Comparison of ENCODE assay signal across 14 cellular contexts in the genomic region with DNA sequence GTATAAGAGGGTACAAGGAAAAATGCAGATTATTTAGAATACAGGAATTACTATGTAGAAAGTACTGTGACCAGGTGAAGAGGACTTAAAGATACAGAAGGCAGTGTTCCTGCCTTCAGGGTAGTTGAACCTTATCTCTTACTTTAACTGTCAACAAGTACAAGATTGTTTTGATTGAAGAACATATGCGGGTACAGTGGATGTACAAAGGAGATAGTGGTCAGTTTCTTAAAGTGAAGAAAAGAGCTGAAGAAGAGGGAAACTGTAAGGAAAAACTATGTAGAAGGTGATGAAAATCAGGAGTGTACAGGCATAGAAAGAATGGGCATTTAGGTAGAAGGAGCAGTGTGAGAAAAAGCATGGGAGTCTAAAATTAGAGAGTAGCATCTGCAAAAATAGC. TPM values are rescaled to one million over a fixed set of nuclear protein-coding genes. Genes with fewer than 3 reads are reported as not detected.
A peak's percentile ranks its signal among the peaks of the same experiment; 100 is the strongest.
DNase-seq lines count a peak whose midpoint lies in the region; ATAC-seq and TF ChIP-seq lines count a peak whose summit lies in the region.
"Had no signal": no experiment of that assay in that cellular context is flagged by ENCODE, and none has a peak within 500 bp of the region (broad histone marks: within the 10 kb centered on the region; RNA-seq: fewer than 3 reads in every experiment).

No MANE protein-coding gene starts in this region.

- POLR2A ChIA-PET in activated CD4-positive, alpha-beta T cell treated with anti-CD3 and anti-CD28 coated beads for 36 hours (lab: Charles Lee): no interaction called here
- POLR2A ChIA-PET in OCI-LY7 (lab: Charles Lee): no interaction called here

- H2AFZ ChIP-seq in OCI-LY7 (ENCODE audit: low read length): no peak overlapping the region
- H2AFZ ChIP-seq in mammary epithelial cell (ENCODE audit: low read depth, low read length): no peak overlapping the region
- H2AFZ ChIP-seq in parathyroid adenoma: no peak overlapping the region

- WGBS in mammary epithelial cell (ENCODE audit: low coverage, missing lambda C conversion rate): 50% methylated on average over 1 of the region's 1 CpG

- no peaks in the 10 kb centered on the region for H3K9me2 ChIP-seq in OCI-LY7 (ENCODE audit: insufficient read depth, low read length)

- H3K27me3 ChIP-seq in mammary epithelial cell (ENCODE audit: insufficient read depth, low read length) (no peaks in the 10 kb centered on the region), parathyroid adenoma (ENCODE audit: control insufficient read depth, insufficient read depth, low read length) (no peaks in the 10 kb centered on the region)
- H3K27me3 ChIP-seq: heart right ventricle had no signal

- dilution Hi-C loops in mammary epithelial cell (cut with HindIII; ENCODE audit: low sequenced_read_pairs): loop anchor here (5.0 kb wide), 1 partner anchor 50 kb away; no protein-coding TSS in a partner anchor

- intact Hi-C loops in activated CD4-positive, alpha-beta T cell treated with anti-CD3 and anti-CD28 coated beads, Interleukin-2, amount 10 ng/mL, durations not matched to agents 24 days and 14 days (cut with micrococcal nuclease): loop anchor here (5.0 to 10.0 kb wide), 4 partner anchors 40 to 1047 kb away; a partner anchor contains a TSS
- intact Hi-C loops in activated CD4-positive, alpha-beta T cell treated with anti-CD3 and anti-CD28 coated beads for 36 hours (cut with DNase I, micrococcal nuclease): loop anchor here (5.0 to 10.0 kb wide), 6 partner anchors 40 to 1050 kb away; a partner anchor contains a TSS
- intact Hi-C loops in OCI-LY7 (cut with micrococcal nuclease; ENCODE audit: unreplicated experiment): loop anchor here (2.0 to 10.0 kb wide), 3 partner anchors 39 to 435 kb away; a partner anchor contains a TSS
- intact Hi-C loops in mammary epithelial cell (cut with micrococcal nuclease): loop anchor here (5.0 kb wide), 1 partner anchor 40 kb away; no protein-coding TSS in a partner anchor

- H3K4me3 ChIP-seq in OCI-LY7 (ENCODE audit: low read depth, low read length, poor library complexity, severe bottlenecking): peak overlapping the region; percentile 99
- no peak overlapping the region for H3K4me3 ChIP-seq in mammary epithelial cell (replicated peaks in 1 of 3; ENCODE audit: insufficient read depth in 1 of 3, low read depth in 2 of 3, low read length in 3 of 3)
- H3K4me3 ChIP-seq in parathyroid adenoma (ENCODE audit: low read depth, low read length): peak overlapping the region; percentile 92
- H3K4me3 ChIP-seq: A549 had no signal

- H3K4me2 ChIP-seq in OCI-LY7 (ENCODE audit: low read length) (peak overlapping the region; percentile 86), mammary epithelial cell (ENCODE audit: insufficient read depth, low read depth, low read length) (peak overlapping the region; percentile 89), parathyroid adenoma (ENCODE audit: low read length) (peak overlapping the region; percentile 75)

- H3K9ac ChIP-seq in mammary epithelial cell (ENCODE audit: insufficient read depth, low read length): no peak overlapping the region
- H3K9ac ChIP-seq in parathyroid adenoma: no peak overlapping the region

- BruUV-seq in OCI-LY7 (replicated peaks; lab: Mats Ljungman, UMichigan): no TSS peak
- no TSS peak for BruUV-seq in mammary epithelial cell (replicated peaks; lab: Mats Ljungman, UMichigan)

- H3K4me1 Mint-ChIP-seq in activated CD4-positive, alpha-beta T cell treated with anti-CD3 and anti-CD28 coated beads, Interleukin-2, amount 10 ng/mL, durations not matched to agents 24 days and 14 days: peaks cover 25% of the 10 kb centered on the region
- peaks cover 21% of the 10 kb centered on the region for H3K4me1 Mint-ChIP-seq in activated CD4-positive, alpha-beta T cell treated with anti-CD3 and anti-CD28 coated beads for 36 hours

- H3K9me3 ChIP-seq in OCI-LY7 (ENCODE audit: low read length): no peaks in the 10 kb centered on the region
- no peaks in the 10 kb centered on the region for H3K9me3 ChIP-seq in mammary epithelial cell (replicated peaks; ENCODE audit: insufficient read depth, low read length)
- no peaks in the 10 kb centered on the region for H3K9me3 ChIP-seq in parathyroid adenoma (ENCODE audit: control insufficient read depth, low read length)
- H3K9me3 ChIP-seq: A549, heart right ventricle had no signal

- peaks cover 16% of the 10 kb centered on the region for H3K36me3 Mint-ChIP-seq in activated CD4-positive, alpha-beta T cell treated with anti-CD3 and anti-CD28 coated beads, Interleukin-2, amount 10 ng/mL, durations not matched to agents 24 days and 14 days (ENCODE audit: low read depth)
- peaks cover 26% of the 10 kb centered on the region for H3K36me3 Mint-ChIP-seq in activated CD4-positive, alpha-beta T cell treated with anti-CD3 and anti-CD28 coated beads for 36 hours (ENCODE audit: low read depth)

- peak overlapping the region; percentile 83 for H3K4me3 Mint-ChIP-seq in activated CD4-positive, alpha-beta T cell treated with anti-CD3 and anti-CD28 coated beads, Interleukin-2, amount 10 ng/mL, durations not matched to agents 24 days and 14 days
- H3K4me3 Mint-ChIP-seq in activated CD4-positive, alpha-beta T cell treated with anti-CD3 and anti-CD28 coated beads for 36 hours: no peak overlapping the region

- in situ Hi-C loops in mammary epithelial cell (cut with MboI; ENCODE audit: low sequenced_read_pairs in 2 of 2): loop anchor here in 1 of 2 donors (25.0 kb wide), 1 partner anchor 115 kb away; no protein-coding TSS in a partner anchor

- peaks cover 47% of the 10 kb centered on the region for H3K36me3 ChIP-seq in OCI-LY7 (ENCODE audit: insufficient read depth, low read length)
- H3K36me3 ChIP-seq in mammary epithelial cell (ENCODE audit: insufficient read depth, low read length): no peaks in the 10 kb centered on the region
- H3K36me3 ChIP-seq in parathyroid adenoma (ENCODE audit: control insufficient read depth, insufficient read depth, low read length): no peaks in the 10 kb centered on the region

- peaks cover under 1% of the 10 kb centered on the region for H3K9me3 Mint-ChIP-seq in activated CD4-positive, alpha-beta T cell treated with anti-CD3 and anti-CD28 coated beads, Interleukin-2, amount 10 ng/mL, durations not matched to agents 24 days and 14 days
- H3K9me3 Mint-ChIP-seq in activated CD4-positive, alpha-beta T cell treated with anti-CD3 and anti-CD28 coated beads for 36 hours (ENCODE audit: low read depth): no peaks in the 10 kb centered on the region
- H3K9me3 Mint-ChIP-seq: neural crest cell had no signal

- ATAC-seq in activated CD4-positive, alpha-beta T cell treated with anti-CD3 and anti-CD28 coated beads for 36 hours: no peak
- ATAC-seq in GM19328 (IDR thresholded peaks at IDR 0.05; ENCODE audit: unreplicated experiment): no peak
- ATAC-seq: A549, heart right ventricle, left lobe of liver had no signal

- peaks cover 6% of the 10 kb centered on the region for H3K27me3 Mint-ChIP-seq in activated CD4-positive, alpha-beta T cell treated with anti-CD3 and anti-CD28 coated beads, Interleukin-2, amount 10 ng/mL, durations not matched to agents 24 days and 14 days
- H3K27me3 Mint-ChIP-seq in activated CD4-positive, alpha-beta T cell treated with anti-CD3 and anti-CD28 coated beads for 36 hours: peaks cover 3% of the 10 kb centered on the region

- peak overlapping the region; percentile 85 for H3K27ac ChIP-seq in OCI-LY7 (ENCODE audit: low read depth, low read length, poor library complexity, severe bottlenecking)
- no peak overlapping the region for H3K27ac ChIP-seq in mammary epithelial cell (ENCODE audit: insufficient read depth, low read depth, low read length)
- peak overlapping the region; percentile 85 for H3K27ac ChIP-seq in parathyroid adenoma

- H3K4me1 ChIP-seq in OCI-LY7 (ENCODE audit: insufficient read depth, low read length, poor library complexity, severe bottlenecking) (peaks cover 54% of the 10 kb centered on the region), mammary epithelial cell (ENCODE audit: insufficient read depth, low read length) (peaks cover 13% of the 10 kb centered on the region), parathyroid adenoma (peaks cover 12% of the 10 kb centered on the region)

- H3K27ac Mint-ChIP-seq in activated CD4-positive, alpha-beta T cell treated with anti-CD3 and anti-CD28 coated beads, Interleukin-2, amount 10 ng/mL, durations not matched to agents 24 days and 14 days: peak overlapping the region; percentile 1
- no peak overlapping the region for H3K27ac Mint-ChIP-seq in activated CD4-positive, alpha-beta T cell treated with anti-CD3 and anti-CD28 coated beads for 36 hours

- TF ChIP-seq CTCF in OCI-LY7 (conservative IDR thresholded peaks at IDR 0.05; ENCODE audit: low read length) (no peak), mammary epithelial cell (conservative IDR thresholded peaks at IDR 0.05 in 1 of 2, IDR thresholded peaks at IDR 0.05 in 1 of 2; ENCODE audit: extremely low read depth in 1 of 2, insufficient read depth in 1 of 2, low read depth in 1 of 2, low read length in 2 of 2) (no peak), parathyroid adenoma (IDR thresholded peaks at IDR 0.05) (no peak)

- CTCF ChIA-PET in activated CD4-positive, alpha-beta T cell treated with anti-CD3 and anti-CD28 coated beads for 36 hours (lab: Charles Lee): interaction anchor here (0.9 to 1.8 kb wide), 2 partner anchors 39 to 404 kb away, joined by 3 to 7 read pairs; no protein-coding TSS in a partner anchor
- CTCF ChIA-PET in OCI-LY7 (lab: Charles Lee; ENCODE audit: unreplicated experiment): no interaction called here
- CTCF ChIA-PET in mammary epithelial cell (lab: Charles Lee; ENCODE audit: low non-redundant PET): no interaction called here

- peaks cover 70% of the 10 kb centered on the region for H3K79me2 ChIP-seq in OCI-LY7 (ENCODE audit: insufficient read depth, low read depth, low read length)
- H3K79me2 ChIP-seq in mammary epithelial cell (ENCODE audit: insufficient read depth, low read length): peaks cover 70% of the 10 kb centered on the region
- H3K79me2 ChIP-seq in parathyroid adenoma: peaks cover 39% of the 10 kb centered on the region

- H4K20me1 ChIP-seq in OCI-LY7 (ENCODE audit: insufficient read depth, low read length) (no peaks in the 10 kb centered on the region), mammary epithelial cell (ENCODE audit: insufficient read depth, low read length) (no peaks in the 10 kb centered on the region)

- no peak for DNase-seq in activated CD4-positive, alpha-beta T cell treated with anti-CD3 and anti-CD28 coated beads, Interleukin-2, amount 10 ng/mL, durations not matched to agents 24 days and 14 days
- no peak for DNase-seq in activated CD4-positive, alpha-beta T cell treated with anti-CD3 and anti-CD28 coated beads for 36 hours
- DNase-seq in OCI-LY7 (ENCODE audit: low spot score) (no peak), mammary epithelial cell (no peak), HuH-7 (ENCODE audit: low spot score) (no peak), NCI-H2081 treated with DMSO at 0.1 percent for 48 hours (lab: John Stamatoyannopoulos, UW) (no peak)
- DNase-seq: activated CD4-positive, alpha-beta T cell treated with anti-CD3 and anti-CD28 coated beads for 4 hours; heart right ventricle; substantia nigra had no signal

RNA-seq across cellular contexts. Expression of a gene that starts 2.2 kb away (rescaled TPM):
- 38.9 and 41.3 TPM in 2 replicates for total RNA-seq in activated CD4-positive, alpha-beta T cell treated with anti-CD3 and anti-CD28 coated beads, Interleukin-2, amount 10 ng/mL, durations not matched to agents 24 days and 14 days
- 10 to 100 TPM; 49.4 to 51.1 TPM for total RNA-seq in activated CD4-positive, alpha-beta T cell treated with anti-CD3 and anti-CD28 coated beads for 36 hours
- total RNA-seq in OCI-LY7 (2014; rRNA removed; shearing (Covaris generic)): 78.5 and 80.2 TPM in 2 replicates
- total RNA-seq in OCI-LY7 (2022) (96.0 and 112 TPM in 2 replicates), mammary epithelial cell (10 to 100 TPM; 59.1 to 72.2 TPM)
- polyA plus RNA-seq in mammary epithelial cell: 51.2 TPM
- 41.0 TPM for polyA minus RNA-seq in mammary epithelial cell

Comparison
In these comparisons a context has a peak if more than half of its experiments do, and no peak if none do; other contexts are left out.
1. H3K4me3 ChIP-seq: peak in OCI-LY7 (single experiment) and parathyroid adenoma (single experiment); none in mammary epithelial cell (0 of 3).
2. Peak in every context shown above with its lines, with median percentiles within 50 percentile points of each other: H3K4me2 ChIP-seq.